ENCODE assay signal across 8 cellular contexts in genomic region chr10:100184426-100185219, GRCh38. TPM values are rescaled to one million over a fixed set of nuclear protein-coding genes. Genes with fewer than 3 reads are reported as not detected.
DNase-seq lines count a peak whose midpoint lies in the region; ATAC-seq and TF ChIP-seq lines count a peak whose summit lies in the region.

No MANE protein-coding gene starts in this region.

- H3K9me3 ChIP-seq in KOPT-K1 (ENCODE audit: insufficient read depth, low read length, poor library complexity, severe bottlenecking), result no peaks in the 10 kb centered on the region
- no peaks in the 10 kb centered on the region for H3K9me3 ChIP-seq in skeletal muscle tissue (ENCODE audit: control insufficient read depth in 3 of 3, low read length in 3 of 3)

- H3K4me1 Mint-ChIP-seq in activated B cell treated with CpG ODN at 0.5 μM for 24 hours, result peaks cover 39% of the 10 kb centered on the region
- H3K4me1 Mint-ChIP-seq in glutamatergic neuron (ENCODE audit: low read depth, unreplicated experiment), result peaks cover 9% of the 10 kb centered on the region

- intact Hi-C loops in activated B cell treated with CpG ODN at 0.5 μM for 24 hours (cut with micrococcal nuclease), result loop anchor here (1.0 to 10.0 kb wide), 6 partner anchors 82 to 728 kb away; partner anchors contain the start of genes COX15, CUTC, HIF1AN and SLC25A28

- H3K36me3 Mint-ChIP-seq in activated B cell treated with CpG ODN at 0.5 μM for 24 hours (ENCODE audit: low read depth) (peaks cover 48% of the 10 kb centered on the region), glutamatergic neuron (ENCODE audit: unreplicated experiment) (no peaks in the 10 kb centered on the region)

- H3K27ac ChIP-seq in KOPT-K1 (ENCODE audit: low read depth, low read length, poor library complexity, severe bottlenecking) (peak overlapping the region; percentile 95), skeletal muscle tissue (ENCODE audit: low read depth, low read length) (peak overlapping the region; percentile 90)

- H3K27me3 ChIP-seq in skeletal muscle tissue (ENCODE audit: control insufficient read depth in 3 of 3, insufficient read depth in 3 of 3, low read length in 3 of 3), result no peaks in the 10 kb centered on the region

- POLR2A ChIA-PET in activated B cell treated with CpG ODN at 0.5 μM for 24 hours (lab: Charles Lee), result interaction anchor here (0.6 kb wide), 1 partner anchor 162 kb away, joined by 3 read pairs; the partner anchor contains the start of gene SCD

- H3K4me1 ChIP-seq in skeletal muscle tissue (ENCODE audit: control insufficient read depth in 3 of 3, insufficient read depth in 3 of 3, low read length in 3 of 3), result peaks cover 15 to 27% (median 25%) of the 10 kb centered on the region in 3 donors

- no peak for TF ChIP-seq CTCF in activated B cell treated with CpG ODN at 0.5 μM for 24 hours (IDR thresholded peaks at IDR 0.05)
- no peak for TF ChIP-seq CTCF in glutamatergic neuron (IDR thresholded peaks at IDR 0.05; ENCODE audit: partially characterized antibody, unreplicated experiment)

- H3K9me3 Mint-ChIP-seq in activated B cell treated with CpG ODN at 0.5 μM for 24 hours (no peaks in the 10 kb centered on the region), glutamatergic neuron (ENCODE audit: unreplicated experiment) (peaks cover 7% of the 10 kb centered on the region)

- peak overlapping the region; percentile 98 for H3K4me3 Mint-ChIP-seq in activated B cell treated with CpG ODN at 0.5 μM for 24 hours
- H3K4me3 Mint-ChIP-seq in glutamatergic neuron (ENCODE audit: unreplicated experiment), result peak overlapping the region; percentile 99

- DNase-seq in NK-92 treated with Interleukin-12 subunit alpha and Interleukin-12 subunit beta, amount 100 ng/mL, for 24 hours (lab: John Stamatoyannopoulos, UW), result peak; percentile 1
- DNase-seq in NK-92 (lab: John Stamatoyannopoulos, UW; ENCODE audit: unreplicated experiment) (no peak), activated B cell treated with CpG ODN at 0.5 μM for 24 hours (no peak), glutamatergic neuron (no peak), NCI-H524 treated with DMSO at 0.1 percent for 48 hours (lab: John Stamatoyannopoulos, UW) (no peak)

- CTCF ChIA-PET in activated B cell treated with CpG ODN at 0.5 μM for 24 hours (lab: Charles Lee), result no interaction called here

- H3K9ac ChIP-seq in skeletal muscle tissue (ENCODE audit: low read depth in 1 of 3, low read length in 3 of 3), result peak overlapping the region; percentile 93

- H3K4me3 ChIP-seq in skeletal muscle tissue (ENCODE audit: low read length in 3 of 3), result peak overlapping the region; percentile 83 to 100 (median 92)

- ATAC-seq in activated B cell treated with CpG ODN at 0.5 μM for 24 hours (ENCODE audit: low read depth) (no peak), HG02763 (IDR thresholded peaks at IDR 0.05; ENCODE audit: unreplicated experiment) (no peak)

- H3K27me3 Mint-ChIP-seq in activated B cell treated with CpG ODN at 0.5 μM for 24 hours (no peaks in the 10 kb centered on the region), glutamatergic neuron (ENCODE audit: unreplicated experiment) (peaks cover 3% of the 10 kb centered on the region)

- peak overlapping the region; percentile 92 for H3K27ac Mint-ChIP-seq in activated B cell treated with CpG ODN at 0.5 μM for 24 hours
- peak overlapping the region; percentile 90 for H3K27ac Mint-ChIP-seq in glutamatergic neuron (ENCODE audit: unreplicated experiment)

- peaks cover 63% of the 10 kb centered on the region for H3K36me3 ChIP-seq in KOPT-K1 (ENCODE audit: insufficient read depth, low read length)
- peaks cover 8 to 20% (median 10%) of the 10 kb centered on the region in 3 donors for H3K36me3 ChIP-seq in skeletal muscle tissue (ENCODE audit: control insufficient read depth in 3 of 3, insufficient read depth in 3 of 3, low read length in 3 of 3)

RNA-seq across cellular contexts. Expression of gene ERLIN1, which starts 1.2 kb away (rescaled TPM):
- total RNA-seq in activated B cell treated with CpG ODN at 0.5 μM for 24 hours (5.6 and 7.6 TPM in 2 replicates), glutamatergic neuron (ENCODE audit: unreplicated experiment) (7.6 TPM), skeletal muscle tissue (19.3 TPM)

RNA-seq across cellular contexts. Expression of gene CHUK, which starts 44.8 kb away (rescaled TPM):
- 17.7 and 21.6 TPM in 2 replicates for total RNA-seq in activated B cell treated with CpG ODN at 0.5 μM for 24 hours
- total RNA-seq in glutamatergic neuron (ENCODE audit: unreplicated experiment), result 35.7 TPM
- 9.4 TPM for total RNA-seq in skeletal muscle tissue
